ENCODE assay signal across 8 cellular contexts in the genomic region with DNA sequence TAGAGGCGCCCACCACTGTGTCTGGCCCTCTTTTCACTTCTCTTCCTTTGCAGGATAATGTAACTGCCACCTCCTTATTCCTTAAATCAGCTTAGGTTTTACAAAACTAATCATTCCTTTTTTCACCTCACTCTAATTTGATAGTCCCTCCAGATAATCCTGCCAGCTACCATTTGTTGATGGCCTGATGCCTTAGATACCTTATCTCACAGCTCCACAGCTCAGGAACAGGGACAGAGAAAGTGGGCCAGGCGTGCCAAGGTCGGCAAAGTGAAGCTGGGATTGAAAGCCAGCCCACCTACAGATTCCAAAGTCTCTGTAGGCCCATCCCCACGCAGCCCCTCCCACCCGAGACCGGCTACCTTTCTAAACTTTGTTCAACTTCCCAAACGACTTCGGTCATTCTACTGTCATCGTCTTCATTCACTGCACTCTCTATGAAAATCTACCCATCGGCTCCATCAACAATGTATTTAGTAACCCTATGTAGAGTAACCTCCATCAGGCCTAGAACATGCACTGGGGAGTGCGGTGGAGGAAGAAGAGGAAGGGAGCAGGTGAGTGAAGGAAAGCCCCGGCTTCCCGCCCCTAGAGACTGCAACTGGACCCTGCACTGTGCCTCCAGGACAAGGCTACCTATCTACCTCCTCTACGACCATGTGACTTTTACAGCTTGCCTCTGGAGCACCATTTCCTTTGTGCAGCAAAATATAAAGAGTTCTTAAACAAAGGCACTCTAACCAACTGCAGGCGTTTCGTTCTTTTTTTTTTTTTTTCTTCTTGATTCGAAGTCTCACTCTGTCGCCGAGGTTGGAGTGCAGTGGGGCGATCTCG. TPM values are rescaled to one million over a fixed set of nuclear protein-coding genes. Genes with fewer than 3 reads are reported as not detected.
DNase-seq lines count a peak whose midpoint lies in the region; ATAC-seq and TF ChIP-seq lines count a peak whose summit lies in the region.

No MANE protein-coding gene starts in this region.

- TF ChIP-seq EP300 in Ishikawa (IDR thresholded peaks at IDR 0.05; ENCODE audit: borderline replicate concordance) = no peak

- TF ChIP-seq RAD21 in Ishikawa (IDR thresholded peaks at IDR 0.05; ENCODE audit: low read depth) = no peak

- peak overlapping the region; percentile 71 for H3K27ac Mint-ChIP-seq in memory B cell

- TF ChIP-seq CTCF in brain microvascular endothelial cell (IDR thresholded peaks at IDR 0.05; ENCODE audit: low read depth, low read length, missing control alignments) = no peak

- DNase-seq in brain microvascular endothelial cell (no peak), memory B cell (ENCODE audit: low spot score in 2 of 2) (no peak), COR-L47 (lab: John Stamatoyannopoulos, UW) (no peak), sciatic nerve (ENCODE audit: low spot score) (no peak), head of caudate nucleus (no peak)
- DNase-seq in activated CD4-positive, CD25-positive, alpha-beta regulatory T cell treated with anti-CD3 and anti-CD28 coated beads, Interleukin-2, amount 50 U/mL, for 72 hours = no peak

- H3K4me1 ChIP-seq in ES-I3 (ENCODE audit: insufficient read depth, low read length) = no peaks in the 10 kb centered on the region

- H3K9ac ChIP-seq in ES-I3 (ENCODE audit: low read depth, low read length) = peak overlapping the region; percentile 74

- H3K36me3 ChIP-seq in ES-I3 (ENCODE audit: insufficient read depth, low read length) (no peaks in the 10 kb centered on the region; the same call in 1 of the 2 replicates), brain microvascular endothelial cell (replicated peaks) (no peaks in the 10 kb centered on the region)

- intact Hi-C loops in sciatic nerve (cut with DNase I) (loop anchor here (10.0 kb wide), 1 partner anchor 267 kb away; the partner anchor contains the start of gene SEC24B), head of caudate nucleus (cut with DNase I) (loop anchor here (10.0 kb wide), 1 partner anchor 113 kb away; the partner anchor contains the start of gene GAR1)

- peak overlapping the region; percentile 90 for H3K4me3 ChIP-seq in brain microvascular endothelial cell (ENCODE audit: low read depth, low read length)

- no peaks in the 10 kb centered on the region for H3K27me3 Mint-ChIP-seq in memory B cell

- peak overlapping the region; percentile 56 for H3K27ac ChIP-seq in brain microvascular endothelial cell

- no peaks in the 10 kb centered on the region for H3K9me3 Mint-ChIP-seq in memory B cell

- H3K9me3 ChIP-seq in ES-I3 (ENCODE audit: control insufficient read depth, insufficient read depth, low read length) = no peaks in the 10 kb centered on the region

- no peaks in the 10 kb centered on the region for H3K27me3 ChIP-seq in brain microvascular endothelial cell (replicated peaks)

- ATAC-seq in memory B cell (ENCODE audit: low read depth) = no peak
- ATAC-seq in sciatic nerve = no peak

- H3K36me3 Mint-ChIP-seq in memory B cell = peaks cover 2% of the 10 kb centered on the region

- H3K4me3 Mint-ChIP-seq in memory B cell = peak overlapping the region; percentile 90

- peaks cover 14% of the 10 kb centered on the region for H3K4me1 Mint-ChIP-seq in memory B cell

- in situ Hi-C loops in brain microvascular endothelial cell (cut with HindIII; ENCODE audit: low pct_ligation_motif_present, low sequenced_read_pairs) = no loop called here

TF ChIP-seq in Ishikawa, 13 proteins besides CTCF, POLR2A, EP300 and RAD21:
- no peak for TF ChIP-seq REST (IDR thresholded peaks at IDR 0.05; ENCODE audit: low read depth)
- TF ChIP-seq NFIC (IDR thresholded peaks at IDR 0.05) = no peak
- no peak for TF ChIP-seq TCF12 (IDR thresholded peaks at IDR 0.05; ENCODE audit: low read depth)
- TF ChIP-seq, protein P1, sequence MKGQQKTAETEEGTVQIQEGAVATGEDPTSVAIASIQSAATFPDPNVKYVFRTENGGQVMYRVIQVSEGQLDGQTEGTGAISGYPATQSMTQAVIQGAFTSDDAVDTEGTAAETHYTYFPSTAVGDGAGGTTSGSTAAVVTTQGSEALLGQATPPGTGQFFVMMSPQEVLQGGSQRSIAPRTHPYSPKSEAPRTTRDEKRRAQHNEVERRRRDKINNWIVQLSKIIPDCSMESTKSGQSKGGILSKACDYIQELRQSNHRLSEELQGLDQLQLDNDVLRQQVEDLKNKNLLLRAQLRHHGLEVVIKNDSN (IDR thresholded peaks at IDR 0.05) = 0 out of 2 replicates have a peak, but pooled peaks have one; percentile 32
- TF ChIP-seq CREB1 (IDR thresholded peaks at IDR 0.05; ENCODE audit: low read depth) = no peak
- no peak for TF ChIP-seq CEBPB (IDR thresholded peaks at IDR 0.05)

RNA-seq across cellular contexts. Expression of gene CASP6, which starts 1.5 kb away (rescaled TPM):
- 15.3 TPM for total RNA-seq in sciatic nerve

RNA-seq across cellular contexts. Expression of gene PLA2G12A, which starts 28.1 kb away (rescaled TPM):
- 26.4 TPM for total RNA-seq in sciatic nerve
